Comparison of ENCODE assay signal across 23 cellular contexts in the genomic region with DNA sequence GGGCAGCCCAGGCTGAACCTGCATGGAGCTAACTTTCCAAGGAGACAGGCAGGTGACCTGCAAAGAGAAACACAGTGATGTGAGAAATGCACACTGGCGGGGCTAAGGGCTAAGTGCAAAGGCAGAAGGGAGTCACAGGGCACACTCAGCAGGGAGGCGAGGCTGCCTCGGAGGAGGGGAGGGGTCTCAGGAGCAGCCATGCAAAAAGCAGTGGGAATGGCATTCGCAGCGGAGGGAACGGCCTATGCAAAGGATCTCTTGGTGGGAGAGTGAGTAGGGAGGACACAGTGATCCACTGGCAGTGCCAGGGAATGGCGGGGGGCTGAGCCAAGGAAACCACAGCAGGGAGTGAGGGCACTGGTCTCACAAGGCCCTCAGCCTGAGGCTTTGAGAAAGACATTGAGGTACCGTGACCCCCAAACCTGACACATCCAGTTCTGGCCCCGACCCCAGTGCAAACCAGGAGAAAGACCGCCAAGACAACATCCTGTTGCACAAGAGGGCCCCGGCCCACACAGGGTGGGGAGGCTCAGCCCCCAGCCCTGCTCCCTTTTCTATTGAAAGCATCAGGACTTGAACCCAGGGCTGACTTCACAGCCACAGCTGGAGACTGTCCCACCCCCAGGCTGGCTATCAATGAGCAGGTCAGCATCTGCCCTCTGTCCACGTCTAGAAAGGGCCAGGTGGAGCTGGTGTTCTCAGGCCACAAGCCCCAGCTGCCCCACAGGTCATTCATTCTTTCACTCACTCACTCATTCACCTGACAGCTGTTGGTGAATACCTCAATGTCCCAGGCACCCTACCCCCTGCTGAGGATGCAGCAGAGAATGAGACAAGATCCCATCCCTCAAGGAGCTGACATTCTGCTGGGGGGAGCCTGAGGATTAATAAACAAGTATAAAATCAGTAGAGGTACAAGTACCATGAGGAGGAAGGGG. TPM values are rescaled to one million over a fixed set of nuclear protein-coding genes. Genes with fewer than 3 reads are reported as not detected.
DNase-seq lines count a peak whose midpoint lies in the region; ATAC-seq and TF ChIP-seq lines count a peak whose summit lies in the region.
"Had no signal": no experiment of that assay in that cellular context is flagged by ENCODE, and none has a peak within 500 bp of the region (broad histone marks: within the 10 kb centered on the region; RNA-seq: fewer than 3 reads in every experiment).

No MANE protein-coding gene starts in this region.

- no peaks in the 10 kb centered on the region for H3K4me1 Mint-ChIP-seq in activated naive CD4-positive, alpha-beta T cell treated with anti-CD3 and anti-CD28 coated beads, Interleukin-2, amount 50 U/mL, for 24 hours

- no peak for ATAC-seq in gastroesophageal sphincter
- no peak for ATAC-seq in HG03439 (IDR thresholded peaks at IDR 0.05; ENCODE audit: unreplicated experiment)
- ATAC-seq: A549; naive thymus-derived CD4-positive, alpha-beta T cell; psoas muscle had no signal

- H2AFZ ChIP-seq in osteoblast (ENCODE audit: low read length): no peak overlapping the region
- H2AFZ ChIP-seq: GM23248 had no signal

- H3K36me3 ChIP-seq in osteoblast (ENCODE audit: insufficient read depth, low read length) (no peaks in the 10 kb centered on the region), gastroesophageal sphincter (no peaks in the 10 kb centered on the region)

- no peak for TF ChIP-seq EP300 in gastroesophageal sphincter (IDR thresholded peaks at IDR 0.05)

- no peaks in the 10 kb centered on the region for H3K36me3 Mint-ChIP-seq in activated naive CD4-positive, alpha-beta T cell treated with anti-CD3 and anti-CD28 coated beads, Interleukin-2, amount 50 U/mL, for 24 hours
- H3K36me3 Mint-ChIP-seq: naive thymus-derived CD4-positive, alpha-beta T cell; stimulated activated naive B cell treated with anti-CD40 and anti-IgM and Interleukin-4, amounts not matched to agents 10 μg/mL and 1 μg/mL and 100 μg/mL, for 72 hours had no signal

- WGBS in gastroesophageal sphincter (ENCODE audit: low coverage in 1 of 2), 2 donors: 77 to 87% methylated on average over 8 to 10 of the region's 12 CpGs

- H3K4me1 ChIP-seq in osteoblast (ENCODE audit: insufficient read depth, low read length) (no peaks in the 10 kb centered on the region), gastroesophageal sphincter (peaks cover 0 to 31% (median 0%) of the 10 kb centered on the region in 3 donors)
- H3K4me1 ChIP-seq: psoas muscle had no signal

- H3K9me3 Mint-ChIP-seq in activated naive CD4-positive, alpha-beta T cell treated with anti-CD3 and anti-CD28 coated beads, Interleukin-2, amount 50 U/mL, for 24 hours: no peaks in the 10 kb centered on the region
- H3K9me3 Mint-ChIP-seq: naive thymus-derived CD4-positive, alpha-beta T cell; stimulated activated naive B cell treated with anti-CD40 and anti-IgM and Interleukin-4, amounts not matched to agents 10 μg/mL and 1 μg/mL and 100 μg/mL, for 72 hours had no signal

- peak overlapping the region; percentile 84 for H3K27ac Mint-ChIP-seq in activated naive CD4-positive, alpha-beta T cell treated with anti-CD3 and anti-CD28 coated beads, Interleukin-2, amount 50 U/mL, for 24 hours
- H3K27ac Mint-ChIP-seq: B cell; naive thymus-derived CD4-positive, alpha-beta T cell; stimulated activated naive B cell treated with anti-CD40 and anti-IgM and Interleukin-4, amounts not matched to agents 10 μg/mL and 1 μg/mL and 100 μg/mL, for 72 hours had no signal

- H3K27ac ChIP-seq in osteoblast (ENCODE audit: low read depth, low read length): no peak overlapping the region
- H3K27ac ChIP-seq in gastroesophageal sphincter: no peak overlapping the region
- H3K27ac ChIP-seq: GM23248, psoas muscle, SK-N-MC, skin epidermis, testis had no signal

- no peaks in the 10 kb centered on the region for H4K20me1 ChIP-seq in osteoblast (ENCODE audit: insufficient read depth, low read length)

- H3K4me3 Mint-ChIP-seq in activated naive CD4-positive, alpha-beta T cell treated with anti-CD3 and anti-CD28 coated beads, Interleukin-2, amount 50 U/mL, for 24 hours: no peak overlapping the region
- H3K4me3 Mint-ChIP-seq: B cell; naive thymus-derived CD4-positive, alpha-beta T cell; stimulated activated naive B cell treated with anti-CD40 and anti-IgM and Interleukin-4, amounts not matched to agents 10 μg/mL and 1 μg/mL and 100 μg/mL, for 72 hours had no signal

- H3K27me3 ChIP-seq in osteoblast (ENCODE audit: insufficient read depth, low read length) (no peaks in the 10 kb centered on the region), gastroesophageal sphincter (no peaks in the 10 kb centered on the region)
- H3K27me3 ChIP-seq: testis had no signal

- H3K4me3 ChIP-seq in osteoblast (ENCODE audit: insufficient read depth, low read length) (no peak overlapping the region), gastroesophageal sphincter (no peak overlapping the region)
- H3K4me3 ChIP-seq: A549, GM23248, psoas muscle, SK-N-MC, skin epidermis, testis had no signal

- H3K27me3 Mint-ChIP-seq in activated naive CD4-positive, alpha-beta T cell treated with anti-CD3 and anti-CD28 coated beads, Interleukin-2, amount 50 U/mL, for 24 hours: peaks cover 1% of the 10 kb centered on the region

- DNase-seq in activated naive CD4-positive, alpha-beta T cell treated with anti-CD3 and anti-CD28 coated beads, Interleukin-2, amount 50 U/mL, for 16 hours: no peak
- DNase-seq in islet precursor cell (peak; percentile 47), osteoblast (ENCODE audit: insufficient read length, low spot score, missing footprints) (peak; percentile 85), NCI-H2029 (lab: John Stamatoyannopoulos, UW) (no peak), pons (ENCODE audit: low spot score) (no peak)
- DNase-seq: GM23248; kidney glomerular epithelial cell; naive thymus-derived CD4-positive, alpha-beta T cell; NCI-H2107; NCI-H524 treated with DMSO at 0.1 percent for 48 hours; stimulated activated naive B cell treated with anti-CD40 and anti-IgM and Interleukin-4, amounts not matched to agents 10 μg/mL and 1 μg/mL and 100 μg/mL, for 72 hours; T-helper 2 cell; testis had no signal

- H3K9me3 ChIP-seq in osteoblast (ENCODE audit: low read depth, low read length) (no peaks in the 10 kb centered on the region), gastroesophageal sphincter (no peaks in the 10 kb centered on the region)
- H3K9me3 ChIP-seq: A549, psoas muscle, testis had no signal

- H3K4me2 ChIP-seq in osteoblast (ENCODE audit: insufficient read depth, low read length): no peak overlapping the region
- H3K4me2 ChIP-seq: A549 had no signal

- no peaks in the 10 kb centered on the region for H3K79me2 ChIP-seq in osteoblast (ENCODE audit: insufficient read depth, low read length)

- no peak for TF ChIP-seq CTCF in osteoblast (IDR thresholded peaks at IDR 0.05; ENCODE audit: extremely low read depth, low read depth, low read length)
- TF ChIP-seq CTCF in gastroesophageal sphincter (IDR thresholded peaks at IDR 0.05): no peak

- TF ChIP-seq POLR2A in gastroesophageal sphincter (IDR thresholded peaks at IDR 0.05): no peak

RNA-seq across cellular contexts. Expression of gene IGLL1, which starts 50.7 kb away (rescaled TPM):
- not detected in 2 replicates for total RNA-seq in osteoblast
- not detected for total RNA-seq in gastroesophageal sphincter
- total RNA-seq: B cell, fibroblast of lung, glomerular endothelial cell, GM23248, psoas muscle had no signal

Comparison
In these comparisons a context has a peak if more than half of its experiments do, and no peak if none do; other contexts are left out.
1. DNase-seq: peak in islet precursor cell (single experiment) and osteoblast (single experiment); none in activated naive CD4-positive, alpha-beta T cell treated with anti-CD3 and anti-CD28 coated beads, Interleukin-2, amount 50 U/mL, for 16 hours (single experiment), NCI-H2029 (single experiment) and pons (single experiment).